28 cellular contexts compared by ENCODE assay signal in the genomic region with DNA sequence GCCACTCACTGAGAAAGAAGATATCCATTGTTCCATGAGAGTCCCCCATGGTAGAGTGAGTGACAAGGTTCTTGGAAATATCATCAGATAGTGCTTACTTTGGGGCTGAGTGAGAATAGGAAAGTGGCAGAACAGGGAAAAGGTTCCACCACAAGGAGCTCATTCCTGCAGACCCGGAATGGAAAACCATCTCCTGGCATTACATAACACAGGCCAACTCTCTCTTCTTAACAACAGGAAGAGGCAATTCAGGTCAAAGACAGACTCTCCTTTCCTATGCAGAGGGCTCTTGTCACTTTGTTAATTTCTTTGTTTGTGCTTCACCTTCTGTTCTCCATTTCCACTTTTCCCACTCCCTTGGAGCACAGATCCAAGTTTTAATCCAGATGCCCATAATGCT.
"Had no signal": no experiment of that assay in that cellular context is flagged by ENCODE, and none has a peak within 500 bp of the region (broad histone marks: within the 10 kb centered on the region; RNA-seq: fewer than 3 reads in every experiment).

No MANE protein-coding gene starts in this region.

- H3K9me3 ChIP-seq: SJSA1 had no signal

- H3K4me3 Mint-ChIP-seq: activated CD4-positive, alpha-beta memory T cell treated with anti-CD3 and anti-CD28 coated beads, Interleukin-2, amount 10 ng/mL, durations not matched to agents 7 days and 5 days; activated CD4-positive, alpha-beta T cell treated with anti-CD3 and anti-CD28 coated beads for 36 hours; activated naive CD4-positive, alpha-beta T cell treated with anti-CD3 and anti-CD28 coated beads for 36 hours; activated naive CD8-positive, alpha-beta T cell; activated T-helper 17 cell treated with anti-CD3 and anti-CD28 coated beads, Interleukin-2, amount 50 U/mL, for 72 hours; brain; central memory CD8-positive, alpha-beta T cell had no signal

- H3K27ac Mint-ChIP-seq: activated CD4-positive, alpha-beta memory T cell treated with anti-CD3 and anti-CD28 coated beads, Interleukin-2, amount 10 ng/mL, durations not matched to agents 7 days and 5 days; activated CD4-positive, alpha-beta T cell treated with anti-CD3 and anti-CD28 coated beads for 36 hours; activated naive CD4-positive, alpha-beta T cell treated with anti-CD3 and anti-CD28 coated beads for 36 hours; activated naive CD8-positive, alpha-beta T cell; activated T-helper 17 cell treated with anti-CD3 and anti-CD28 coated beads, Interleukin-2, amount 50 U/mL, for 72 hours had no signal

- H3K27ac ChIP-seq: SJSA1 had no signal

- H3K27me3 ChIP-seq: SJSA1 had no signal

- H3K4me1 Mint-ChIP-seq: activated CD4-positive, alpha-beta memory T cell treated with anti-CD3 and anti-CD28 coated beads, Interleukin-2, amount 10 ng/mL, durations not matched to agents 7 days and 5 days; activated CD4-positive, alpha-beta T cell treated with anti-CD3 and anti-CD28 coated beads for 36 hours; activated T-helper 17 cell treated with anti-CD3 and anti-CD28 coated beads, Interleukin-2, amount 50 U/mL, for 72 hours; central memory CD8-positive, alpha-beta T cell had no signal

- ATAC-seq: activated CD4-positive, alpha-beta T cell treated with anti-CD3 and anti-CD28 coated beads for 36 hours; activated T-helper 17 cell treated with anti-CD3 and anti-CD28 coated beads, Interleukin-2, amount 50 U/mL, for 72 hours; PC-3 had no signal

- DNase-seq: activated CD4-positive, alpha-beta memory T cell treated with anti-CD3 and anti-CD28 coated beads, Interleukin-2, amount 10 ng/mL, durations not matched to agents 7 days and 5 days; activated CD4-positive, alpha-beta T cell treated with anti-CD3 and anti-CD28 coated beads for 36 hours; activated CD4-positive, alpha-beta T cell treated with anti-CD3 and anti-CD28 coated beads, Interleukin-2, amount 50 U/mL, for 1 hour; activated gamma-delta T cell; activated naive CD4-positive, alpha-beta T cell treated with anti-CD3 and anti-CD28 coated beads for 36 hours; activated T-cell treated with anti-CD3 and anti-CD28 coated beads for 4 hours; activated T-cell treated with anti-CD3 and anti-CD28 coated beads, Interleukin-2, amount 50 U/mL, for 48 hours; amygdala; Karpas-422; MM.1S; NCI-H1105; NCI-H1436; NCI-H187; NCI-H2081 treated with DMSO at 0.1 percent for 48 hours; NCI-H2171 treated with DMSO at 0.1 percent for 48 hours; NCI-H226; NCI-H526; NCI-H82; NK-92 treated with Interleukin-12 subunit alpha and Interleukin-12 subunit beta, amount 100 ng/mL, for 24 hours; PC-3; SHP77; T-helper 2 cell; T1000 had no signal

- H3K36me3 ChIP-seq: SJSA1 had no signal

- H3K4me3 ChIP-seq: SJSA1 had no signal

- H3K36me3 Mint-ChIP-seq: activated naive CD8-positive, alpha-beta T cell; brain had no signal

- H3K4me1 ChIP-seq: SJSA1 had no signal
